Comparison of ENCODE assay signal across 20 cellular contexts in the genomic region with DNA sequence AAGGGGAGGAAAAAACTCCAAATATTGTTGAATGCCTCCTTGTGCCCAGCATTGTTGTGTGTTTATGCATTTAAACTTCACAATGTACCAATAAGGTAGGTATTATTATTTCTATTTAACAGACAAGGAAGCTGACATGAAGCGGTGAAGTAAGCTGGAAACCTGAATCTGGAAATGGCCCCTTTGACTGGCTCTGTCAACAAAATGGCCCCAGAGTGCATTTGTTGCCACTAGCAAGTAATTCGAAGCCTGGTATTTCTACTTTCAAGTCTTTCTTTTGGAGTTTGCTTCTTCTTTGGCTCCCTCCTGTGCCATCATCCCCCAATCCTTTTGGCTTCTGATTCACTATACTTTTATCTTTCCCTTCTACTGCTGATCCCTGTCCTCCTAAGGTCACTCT. TPM values are rescaled to one million over a fixed set of nuclear protein-coding genes. Genes with fewer than 3 reads are reported as not detected.
DNase-seq lines count a peak whose midpoint lies in the region; ATAC-seq, FAIRE-seq and TF ChIP-seq lines count a peak whose summit lies in the region.
"Had no signal": no experiment of that assay in that cellular context is flagged by ENCODE, and none has a peak within 500 bp of the region (broad histone marks: within the 10 kb centered on the region; RNA-seq: fewer than 3 reads in every experiment).

No MANE protein-coding gene starts in this region.

- H3K4me1 ChIP-seq in GM23338 (ENCODE audit: insufficient read depth) (peaks cover 13% of the 10 kb centered on the region; the same call in 1 of the 2 replicates), HUES64 (ENCODE audit: insufficient read depth, low read length) (peaks cover 17% of the 10 kb centered on the region), H1 (replicated peaks in 1 of 4; ENCODE audit: control insufficient read depth in 3 of 4, insufficient read depth in 4 of 4, low read length in 3 of 4) (no peaks in the 10 kb centered on the region)
- H3K4me1 ChIP-seq: BE2C had no signal

- H3K4me3 Mint-ChIP-seq in GM23338 (no peak overlapping the region), neural crest cell (no peak overlapping the region)

- POLR2A ChIA-PET in H1 (lab: Charles Lee; ENCODE audit: partially characterized antibody): no interaction called here

- H3K9me2 ChIP-seq in GM23338 (ENCODE audit: insufficient read depth): no peaks in the 10 kb centered on the region

- H3K9me3 ChIP-seq in HUES64 (ENCODE audit: insufficient read depth, low read depth, low read length): no peaks in the 10 kb centered on the region
- no peaks in the 10 kb centered on the region for H3K9me3 ChIP-seq in H1 (ENCODE audit: insufficient read depth in 2 of 2, low read depth in 1 of 2, low read length in 1 of 2)
- H3K9me3 ChIP-seq: BE2C had no signal

- H3K27me3 ChIP-seq in GM23338 (ENCODE audit: insufficient read depth) (no peaks in the 10 kb centered on the region), HUES64 (ENCODE audit: insufficient read depth, low read length) (no peaks in the 10 kb centered on the region), H1 (replicated peaks in 1 of 4; ENCODE audit: control insufficient read depth in 3 of 4, extremely low read depth in 1 of 4, insufficient read depth in 3 of 4, low read length in 3 of 4) (no peaks in the 10 kb centered on the region)
- H3K27me3 ChIP-seq: BE2C had no signal

- no peak overlapping the region for H3K18ac ChIP-seq in H1 (ENCODE audit: extremely low read depth, low read length)

- FAIRE-seq in H1 (lab: Jason Lieb, UNC): no peak

- H3K36me3 Mint-ChIP-seq in GM23338 (ENCODE audit: low read depth) (peaks cover 22% of the 10 kb centered on the region), neural crest cell (ENCODE audit: low read depth) (peaks cover 23% of the 10 kb centered on the region)

- TF ChIP-seq POLR2A in H1 (IDR thresholded peaks at IDR 0.05; ENCODE audit: control extremely low read depth in 1 of 2, low read depth in 2 of 2, low read length in 2 of 2): no peak

- no peaks in the 10 kb centered on the region for H4K20me1 ChIP-seq in GM23338 (replicated peaks; ENCODE audit: insufficient read depth)
- no peaks in the 10 kb centered on the region for H4K20me1 ChIP-seq in H1 (replicated peaks in 1 of 2; ENCODE audit: control insufficient read depth in 1 of 2, insufficient read depth in 2 of 2, low read length in 2 of 2)

- no peak overlapping the region for H3K56ac ChIP-seq in H1 (replicated peaks; ENCODE audit: insufficient read length, low read depth, low read length)

- H3K4me2 ChIP-seq in GM23338: no peak overlapping the region
- H3K4me2 ChIP-seq in H1 (ENCODE audit: insufficient read depth in 1 of 2, low read depth in 2 of 2, low read length in 2 of 2): no peak overlapping the region; a peak in 2 of 4 replicates

- no peaks in the 10 kb centered on the region for H3K79me1 ChIP-seq in H1 (ENCODE audit: low read depth, low read length)

- H3K27ac Mint-ChIP-seq in GM23338 (no peak overlapping the region), neural crest cell (ENCODE audit: unreplicated experiment) (peak overlapping the region; percentile 0)

- H2BK5ac ChIP-seq in H1 (ENCODE audit: low read depth, low read length): no peak overlapping the region

- H3K27ac ChIP-seq in GM23338 (ENCODE audit: low read depth) (no peak overlapping the region), HUES64 (ENCODE audit: low read depth, low read length) (peak overlapping the region; percentile 9; the same call in 1 of the 2 replicates), H1 (ENCODE audit: low read depth, low read length) (no peak overlapping the region)

- H2AK5ac ChIP-seq in H1 (ENCODE audit: low read depth, low read length): no peak overlapping the region

- no peaks in the 10 kb centered on the region for H3K23me2 ChIP-seq in H1 (ENCODE audit: low read depth, low read length)

- no peak overlapping the region for H2BK12ac ChIP-seq in H1 (ENCODE audit: low read depth, low read length)

- peak overlapping the region; percentile 6 for H4K5ac ChIP-seq in H1 (ENCODE audit: insufficient read length, low read depth, low read length)

- H3K4ac ChIP-seq in H1 (replicated peaks; ENCODE audit: insufficient read length, low read depth, low read length): no peak overlapping the region

- H2BK15ac ChIP-seq in H1 (ENCODE audit: low read length): no peak overlapping the region

- H3K9me3 Mint-ChIP-seq in GM23338 (no peaks in the 10 kb centered on the region; the same call in 2 of the 3 replicates), neural crest cell (no peaks in the 10 kb centered on the region)

- H3K36me3 ChIP-seq in GM23338 (ENCODE audit: insufficient read depth) (no peaks in the 10 kb centered on the region), HUES64 (ENCODE audit: insufficient read depth, low read length) (peaks cover 30% of the 10 kb centered on the region), H1 (ENCODE audit: control insufficient read depth in 2 of 4, insufficient read depth in 4 of 4, low read length in 3 of 4) (no peaks in the 10 kb centered on the region; a peak in 1 of 8 replicates)

- TF ChIP-seq CTCF in GM23338 (conservative IDR thresholded peaks at IDR 0.05; ENCODE audit: low read depth in 2 of 2): no peak
- no peak for TF ChIP-seq CTCF in H1 (IDR thresholded peaks at IDR 0.05; ENCODE audit: control extremely low read depth in 1 of 3, insufficient read depth in 1 of 3, low read depth in 1 of 3, low read length in 3 of 3)
- no peak for TF ChIP-seq CTCF in neural crest cell (conservative IDR thresholded peaks at IDR 0.05)

- 88% methylated on average over 2 of the region's 2 CpGs for WGBS in HUES64
- WGBS in H1 (ENCODE audit: extremely low coverage in 1 of 2, insufficient coverage in 1 of 2, insufficient read length in 1 of 2, insufficient replicate concordance in 2 of 2, low coverage in 1 of 2, low lambda C conversion rate in 2 of 2, missing lambda C conversion rate in 1 of 2), 2 experiments: 96% methylated on average over 2 of the region's 2 CpGs; no CpG with 5 or more reads in 1 of the 2 experiments

- DNase-seq in GM23338 (ENCODE audit: low spot score): peak; percentile 20
- DNase-seq in H1 (ENCODE audit: low read depth in 1 of 2, low spot score in 2 of 2): no peak
- DNase-seq in neural crest cell (ENCODE audit: low read depth, low spot score): no peak
- DNase-seq in OCI-M2 (lab: John Stamatoyannopoulos, UW; ENCODE audit: unreplicated experiment): no peak
- no peak for DNase-seq in nucleus accumbens (lab: John Stamatoyannopoulos, UW)
- DNase-seq: BE2C, DMS79, KG1, NCI-H1092 treated with DMSO at 0.1 percent for 48 hours, NCI-H1436 treated with DMSO at 0.1 percent for 48 hours, NCI-H1930, NCI-H2171, NCI-H345, NCI-H524, NCI-H82, PC-3, Right ventricle myocardium superior had no signal

- H3F3A ChIP-seq in GM23338 (replicated peaks; ENCODE audit: low read depth): no peaks in the 10 kb centered on the region

- H3K14ac ChIP-seq in H1 (ENCODE audit: insufficient read length): no peak overlapping the region

- H3K27me3 Mint-ChIP-seq in GM23338 (ENCODE audit: insufficient read depth, low read depth, poor library complexity) (peaks cover 2% of the 10 kb centered on the region), neural crest cell (ENCODE audit: low read depth) (no peaks in the 10 kb centered on the region)

- H3K4me3 ChIP-seq in GM23338 (no peak overlapping the region), HUES64 (ENCODE audit: low read length) (no peak overlapping the region), H1 (ENCODE audit: extremely low read depth in 1 of 4, insufficient read depth in 2 of 4, low read depth in 3 of 4, low read length in 4 of 4) (no peak overlapping the region)

- no peak overlapping the region for H2AFZ ChIP-seq in GM23338
- H2AFZ ChIP-seq in H1 (ENCODE audit: low read length): no peak overlapping the region

- H3K23ac ChIP-seq in H1 (ENCODE audit: insufficient read length): no peak overlapping the region

- H3K9ac ChIP-seq in HUES64 (ENCODE audit: low read depth, low read length): no peak overlapping the region
- H3K9ac ChIP-seq in H1 (replicated peaks in 1 of 4; ENCODE audit: extremely low read depth in 1 of 4, low read depth in 3 of 4, low read length in 3 of 4): no peak overlapping the region

- ATAC-seq in GM23338: no peak
- no peak for ATAC-seq in GM19463 (IDR thresholded peaks at IDR 0.05; ENCODE audit: unreplicated experiment)
- ATAC-seq in GM19351 (IDR thresholded peaks at IDR 0.05; ENCODE audit: unreplicated experiment): no peak
- ATAC-seq: PC-3 had no signal

- no peak for TF ChIP-seq RAD21 in H1 (IDR thresholded peaks at IDR 0.05 in 1 of 2, conservative IDR thresholded peaks at IDR 0.05 in 1 of 2; ENCODE audit: low read depth in 2 of 2, low read length in 2 of 2)

- H4K8ac ChIP-seq in H1 (ENCODE audit: extremely low read depth, insufficient read depth, low read length): no peak overlapping the region

- H3K4me1 Mint-ChIP-seq in GM23338 (peaks cover 16% of the 10 kb centered on the region), neural crest cell (peaks cover 9% of the 10 kb centered on the region)

- CTCF ChIA-PET in H1 (lab: Charles Lee; ENCODE audit: partially characterized antibody): interaction anchor here (2.7 kb wide), 1 partner anchor 12 kb away, joined by 8 read pairs; no protein-coding TSS in a partner anchor

- no peak overlapping the region for H4K91ac ChIP-seq in H1 (replicated peaks; ENCODE audit: insufficient read length, low read length)

- H3K79me2 ChIP-seq in GM23338 (replicated peaks; ENCODE audit: insufficient read depth) (no peaks in the 10 kb centered on the region), H1 (ENCODE audit: control insufficient read depth in 1 of 2, insufficient read depth in 2 of 2, low read length in 2 of 2) (no peaks in the 10 kb centered on the region)

- H2BK20ac ChIP-seq in H1 (ENCODE audit: low read length): no peak overlapping the region

- no peak overlapping the region for H2BK120ac ChIP-seq in H1 (replicated peaks; ENCODE audit: low read depth, low read length)

- no peak for TF ChIP-seq EP300 in H1 (IDR thresholded peaks at IDR 0.05; ENCODE audit: borderline replicate concordance in 1 of 2, low read depth in 2 of 2, low read length in 2 of 2)

RNA-seq across cellular contexts. Expression of gene CRYZL1, which starts 23.1 kb away (rescaled TPM):
- 23.3 and 23.8 TPM in 2 replicates for total RNA-seq in GM23338 (2014; rRNA removed; shearing (Covaris generic))
- 30.6 and 40.5 TPM in 2 replicates for polyA plus RNA-seq in GM23338 (2016; fragmentation: Nextera tagmentation; extraction: Ambion mirVana)
- polyA plus RNA-seq in HUES64 (2013, experiment 1 of 2): 17.1 TPM
- polyA plus RNA-seq in HUES64 (2013, experiment 2 of 2): 25.3 TPM
- 15.6 and 16.8 TPM in 2 replicates for total RNA-seq in H1 (2021; fragmentation: NEBNext Ultra II Directional; extraction: Animal tissue kit (Norgen Biotek cat#: 25700))
- polyA plus RNA-seq in H1 (2011; rRNA removed): 8.3 and 15.8 TPM in 2 replicates
- polyA plus RNA-seq in H1 (2011; cell fraction: cytosol; rRNA removed): 19.8 TPM
- 11.1 TPM for polyA plus RNA-seq in H1 (2011; cell fraction: nucleus; rRNA removed)
- 17.9 to 29.6 TPM (median 19.1 TPM) in 4 replicates for polyA plus RNA-seq in H1 (2012, experiment 1 of 2)
- polyA plus RNA-seq in H1 (2012, experiment 2 of 2): 2.5 TPM
- 15.6 TPM for polyA plus RNA-seq in H1 (2013, experiment 1 of 2)
- polyA plus RNA-seq in H1 (2013, experiment 2 of 2): 14.2 TPM
- 35.9 and 37.8 TPM in 2 replicates for polyA minus RNA-seq in H1 (2011; rRNA and poly(A)+ RNA removed)
- 13.5 TPM for polyA minus RNA-seq in H1 (2011; cell fraction: cytosol; rRNA and poly(A)+ RNA removed)
- polyA minus RNA-seq in H1 (2011; cell fraction: nucleus; rRNA and poly(A)+ RNA removed): 34.1 TPM
- total RNA-seq in neural crest cell: 51.9 and 55.8 TPM in 2 replicates

RNA-seq across cellular contexts. Expression of gene ITSN1, which starts 23.9 kb away (rescaled TPM):
- total RNA-seq in GM23338 (2014; rRNA removed; shearing (Covaris generic)): 68.2 and 77.9 TPM in 2 replicates
- polyA plus RNA-seq in GM23338 (2016; fragmentation: Nextera tagmentation; extraction: Ambion mirVana) (83.4 and 95.7 TPM in 2 replicates), H1 (2011; rRNA removed) (48.9 and 60.8 TPM in 2 replicates)
- 46.9 TPM for polyA plus RNA-seq in HUES64 (2013, experiment 1 of 2)
- polyA plus RNA-seq in HUES64 (2013, experiment 2 of 2): 48.3 TPM
- 78.1 and 81.1 TPM in 2 replicates for total RNA-seq in H1 (2021; fragmentation: NEBNext Ultra II Directional; extraction: Animal tissue kit (Norgen Biotek cat#: 25700))
- polyA plus RNA-seq in H1 (2011; cell fraction: cytosol; rRNA removed): 71.3 TPM
- polyA plus RNA-seq in H1 (2011; cell fraction: nucleus; rRNA removed): 151 TPM
- 77.9 to 94.5 TPM (median 91.7 TPM) in 4 replicates for polyA plus RNA-seq in H1 (2012, experiment 1 of 2)
- polyA plus RNA-seq in H1 (2012, experiment 2 of 2): 5.1 TPM
- 51.9 TPM for polyA plus RNA-seq in H1 (2013, experiment 1 of 2)
- polyA plus RNA-seq in H1 (2013, experiment 2 of 2): 50.0 TPM
- 132 and 143 TPM in 2 replicates for polyA minus RNA-seq in H1 (2011; rRNA and poly(A)+ RNA removed)
- polyA minus RNA-seq in H1 (2011; cell fraction: cytosol; rRNA and poly(A)+ RNA removed): 54.9 TPM
- polyA minus RNA-seq in H1 (2011; cell fraction: nucleus; rRNA and poly(A)+ RNA removed): 85.2 TPM
- total RNA-seq in neural crest cell: 62.7 and 66.5 TPM in 2 replicates

RNA-seq across cellular contexts. Expression of gene DONSON, which starts 29.9 kb away (rescaled TPM):
- 35.2 and 37.4 TPM in 2 replicates for total RNA-seq in GM23338 (2014; rRNA removed; shearing (Covaris generic))
- 27.2 and 32.9 TPM in 2 replicates for polyA plus RNA-seq in GM23338 (2016; fragmentation: Nextera tagmentation; extraction: Ambion mirVana)
- 34.0 TPM for polyA plus RNA-seq in HUES64 (2013, experiment 1 of 2)
- 34.6 TPM for polyA plus RNA-seq in HUES64 (2013, experiment 2 of 2)
- 27.9 and 32.5 TPM in 2 replicates for total RNA-seq in H1 (2021; fragmentation: NEBNext Ultra II Directional; extraction: Animal tissue kit (Norgen Biotek cat#: 25700))
- 14.0 and 21.9 TPM in 2 replicates for polyA plus RNA-seq in H1 (2011; rRNA removed)
- polyA plus RNA-seq in H1 (2011; cell fraction: cytosol; rRNA removed): 23.0 TPM
- 18.1 TPM for polyA plus RNA-seq in H1 (2011; cell fraction: nucleus; rRNA removed)
- polyA plus RNA-seq in H1 (2012, experiment 1 of 2): 27.4 to 45.2 TPM (median 30.4 TPM) in 4 replicates
- 6.0 TPM for polyA plus RNA-seq in H1 (2012, experiment 2 of 2)
- polyA plus RNA-seq in H1 (2013, experiment 1 of 2): 21.5 TPM
- polyA plus RNA-seq in H1 (2013, experiment 2 of 2): 21.8 TPM
- 34.4 and 42.3 TPM in 2 replicates for polyA minus RNA-seq in H1 (2011; rRNA and poly(A)+ RNA removed)
- polyA minus RNA-seq in H1 (2011; cell fraction: cytosol; rRNA and poly(A)+ RNA removed): 15.3 TPM
- 19.4 TPM for polyA minus RNA-seq in H1 (2011; cell fraction: nucleus; rRNA and poly(A)+ RNA removed)
- total RNA-seq in neural crest cell: 30.9 and 32.3 TPM in 2 replicates
